In genomic region chr9:4997196-4997595, GRCh38 we compare ENCODE assay signal across 20 cellular contexts.
"Had no signal": no experiment of that assay in that cellular context is flagged by ENCODE, and none has a peak within 500 bp of the region (broad histone marks: within the 10 kb centered on the region; RNA-seq: fewer than 3 reads in every experiment).

No MANE protein-coding gene starts in this region.

- H3K4me3 ChIP-seq: esophagus muscularis mucosa, heart left ventricle, smooth muscle cell, upper lobe of right lung had no signal

- H3K27me3 ChIP-seq: esophagus muscularis mucosa, heart left ventricle, upper lobe of right lung had no signal

- H3K4me3 Mint-ChIP-seq: activated naive CD8-positive, alpha-beta T cell; effector memory CD8-positive, alpha-beta T cell; natural killer cell treated with Interleukin-12 subunit alpha and Interleukin-12 subunit beta and Interleukin-15 and Interleukin-18, amount 100 ng/mL, for 72 hours; stimulated activated naive B cell treated with anti-CD40 and anti-IgM and Interleukin-4, amounts not matched to agents 10 μg/mL and 1 μg/mL and 100 μg/mL, for 72 hours had no signal

- H3K27me3 Mint-ChIP-seq: activated naive CD8-positive, alpha-beta T cell; effector memory CD8-positive, alpha-beta T cell; natural killer cell treated with Interleukin-12 subunit alpha and Interleukin-12 subunit beta and Interleukin-15 and Interleukin-18, amount 100 ng/mL, for 72 hours; stimulated activated naive B cell treated with anti-CD40 and anti-IgM and Interleukin-4, amounts not matched to agents 10 μg/mL and 1 μg/mL and 100 μg/mL, for 72 hours had no signal

- H3K9me3 Mint-ChIP-seq: natural killer cell treated with Interleukin-12 subunit alpha and Interleukin-12 subunit beta and Interleukin-15 and Interleukin-18, amount 100 ng/mL, for 72 hours had no signal

- H3K27ac Mint-ChIP-seq: activated naive CD8-positive, alpha-beta T cell; natural killer cell treated with Interleukin-12 subunit alpha and Interleukin-12 subunit beta and Interleukin-15 and Interleukin-18, amount 100 ng/mL, for 72 hours; stimulated activated naive B cell treated with anti-CD40 and anti-IgM and Interleukin-4, amounts not matched to agents 10 μg/mL and 1 μg/mL and 100 μg/mL, for 72 hours had no signal

- DNase-seq: activated CD4-positive, alpha-beta T cell treated with anti-CD3 and anti-CD28 coated beads for 1 hour; activated CD4-positive, alpha-beta T cell treated with anti-CD3 and anti-CD28 coated beads, Interleukin-2, amount 50 U/mL, for 1 hour; activated gamma-delta T cell treated with Interleukin-2 at 50 U/mL for 16 hours; central memory CD4-positive, alpha-beta T cell; effector memory CD8-positive, alpha-beta T cell; heart left ventricle; islet precursor cell; left cardiac atrium; midbrain; nucleus accumbens; SK-N-SH; stimulated activated CD4-positive, alpha-beta T cell treated with anti-CD3 and anti-CD28 coated beads, Interleukin-2, amount 100 ng/mL, for 48 hours; stimulated activated CD8-positive, alpha-beta memory T cell treated with anti-CD3 and anti-CD28 coated beads, Interleukin-4, amount 100 ng/mL, for 48 hours; stimulated activated naive B cell treated with anti-CD40 and anti-IgM and Interleukin-4, amounts not matched to agents 10 μg/mL and 1 μg/mL and 100 μg/mL, for 72 hours; T-helper 9 cell; upper lobe of right lung had no signal
